21 cellular contexts compared by ENCODE assay signal in the genomic region with DNA sequence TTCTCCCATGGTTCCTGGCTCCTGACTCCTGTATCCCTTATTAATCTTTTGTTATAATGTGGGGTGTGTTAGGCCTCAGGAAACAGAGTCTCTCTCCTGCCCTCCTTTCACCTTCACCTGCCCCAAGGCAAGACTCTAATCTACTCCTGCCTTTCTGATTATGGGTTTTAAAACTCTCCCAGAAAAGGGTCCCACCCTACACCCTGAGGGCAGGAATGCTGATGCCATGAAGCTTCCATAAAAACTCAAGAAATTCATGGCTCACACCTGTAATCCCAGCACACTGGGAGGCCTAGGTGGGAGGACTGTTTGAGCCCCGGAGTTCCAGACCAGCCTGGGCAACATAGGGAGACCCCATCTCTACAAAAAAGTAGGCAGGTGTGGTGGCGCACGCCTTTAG. TPM values are rescaled to one million over a fixed set of nuclear protein-coding genes. Genes with fewer than 3 reads are reported as not detected.
DNase-seq lines count a peak whose midpoint lies in the region; ATAC-seq, FAIRE-seq and TF ChIP-seq lines count a peak whose summit lies in the region.
"Had no signal": no experiment of that assay in that cellular context is flagged by ENCODE, and none has a peak within 500 bp of the region (broad histone marks: within the 10 kb centered on the region; RNA-seq: fewer than 3 reads in every experiment).

No MANE protein-coding gene starts in this region.

- no peak for FAIRE-seq in HepG2 (lab: Jason Lieb, UNC)
- FAIRE-seq in K562 (lab: Jason Lieb, UNC): peak; percentile 6
- FAIRE-seq: A549, D721Med, GM12878, GM12892, GM18507, GM19239 had no signal

- no peak for TF ChIP-seq RAD21 in HepG2 (CRISPR knock-in tag; IDR thresholded peaks at IDR 0.05)
- no peak for TF ChIP-seq RAD21 in K562 (CRISPR knock-in tag; conservative IDR thresholded peaks at IDR 0.05 in 1 of 2, IDR thresholded peaks at IDR 0.05 in 1 of 2)

- intact Hi-C loops in HepG2 (cut with micrococcal nuclease; ENCODE audit: unreplicated experiment): no loop called here
- intact Hi-C loops in right lobe of liver (cut with DNase I): no loop called here
- intact Hi-C loops in K562 (cut with micrococcal nuclease): no loop called here

- H3K9ac ChIP-seq in HepG2 (ENCODE audit: insufficient read depth, low read depth, low read length) (no peak overlapping the region), K562 (ENCODE audit: insufficient read depth in 1 of 2, low read depth in 2 of 2, low read length in 2 of 2) (no peak overlapping the region)
- H3K9ac ChIP-seq: BLaER1 treated with 17β-estradiol and CSF1 and Interleukin-3, amounts not matched to agents 10 nM and 100 nM had no signal

- ATAC-seq in HepG2 (no peak), right lobe of liver (no peak), K562 (no peak), GM18868 (IDR thresholded peaks at IDR 0.05; ENCODE audit: unreplicated experiment) (no peak), HG03457 (IDR thresholded peaks at IDR 0.05; ENCODE audit: unreplicated experiment) (no peak)
- ATAC-seq: A549; CD8-positive, alpha-beta T cell; GM12878 had no signal

- H3K9me1 ChIP-seq in K562 (ENCODE audit: control insufficient read depth, insufficient read depth, low read length): no peaks in the 10 kb centered on the region

- in situ Hi-C loops in HepG2 (cut with HindIII; ENCODE audit: extremely low pct_ligation_motif_present, low pct_unique_long_range_greater_than_20kb): no loop called here
- in situ Hi-C loops in K562 (cut with MboI): no loop called here

- H3K4me1 ChIP-seq in HepG2 (ENCODE audit: insufficient read depth, low read length) (peaks cover 18% of the 10 kb centered on the region), right lobe of liver (no peaks in the 10 kb centered on the region), K562 (replicated peaks in 1 of 2; ENCODE audit: control insufficient read depth in 2 of 2, insufficient read depth in 2 of 2, low read length in 2 of 2) (peaks cover 8 to 9% of the 10 kb centered on the region in 2 experiments; a peak in 4 of 5 replicates)
- H3K4me1 ChIP-seq: A549 had no signal

- TF ChIP-seq EP300 in HepG2 (IDR thresholded peaks at IDR 0.05; ENCODE audit: low read depth in 2 of 2, low read length in 2 of 2) (no peak), HepG2 (CRISPR knock-in tag; IDR thresholded peaks at IDR 0.05; ENCODE audit: borderline replicate concordance) (no peak), K562 (IDR thresholded peaks at IDR 0.05; ENCODE audit: low read length) (no peak)

- DNase-seq in HepG2 (ENCODE audit: low spot score): no peak
- DNase-seq in right lobe of liver: no peak
- no peak for DNase-seq in K562 (ENCODE audit: extremely low read depth in 1 of 4, low spot score in 3 of 4)
- DNase-seq: AML-193; Caco-2; Calu3; CD4-positive, alpha-beta T cell; CD8-positive, alpha-beta T cell; DMS79 treated with DMSO at 0.1 percent for 48 hours; GDM1 had no signal

- H3K27me3 ChIP-seq in HepG2 (ENCODE audit: control insufficient read depth in 1 of 2, insufficient read depth in 2 of 2, low read length in 2 of 2): no peaks in the 10 kb centered on the region
- no peaks in the 10 kb centered on the region for H3K27me3 ChIP-seq in right lobe of liver
- no peaks in the 10 kb centered on the region for H3K27me3 ChIP-seq in K562 (ENCODE audit: control insufficient read depth in 2 of 2, insufficient read depth in 2 of 2, low read length in 2 of 2)
- H3K27me3 ChIP-seq: BLaER1 treated with 17β-estradiol and CSF1 and Interleukin-3, amounts not matched to agents 10 nM and 100 nM had no signal

- BruUV-seq in HepG2 (replicated peaks; lab: Mats Ljungman, UMichigan): no TSS peak
- no TSS peak for BruUV-seq in K562 (replicated peaks; lab: Mats Ljungman, UMichigan)

- H4K20me1 ChIP-seq in HepG2 (ENCODE audit: insufficient read depth, low read length) (no peaks in the 10 kb centered on the region), K562 (replicated peaks; ENCODE audit: control insufficient read depth, insufficient read depth, low read length) (no peaks in the 10 kb centered on the region)
- H4K20me1 ChIP-seq: BLaER1 treated with 17β-estradiol and CSF1 and Interleukin-3, amounts not matched to agents 10 nM and 100 nM had no signal

- no peaks in the 10 kb centered on the region for H3K79me2 ChIP-seq in HepG2 (ENCODE audit: insufficient read depth, low read length)
- no peaks in the 10 kb centered on the region for H3K79me2 ChIP-seq in K562 (ENCODE audit: control insufficient read depth, insufficient read depth, low read length)

- H3K27ac ChIP-seq in HepG2 (ENCODE audit: extremely low read length, insufficient read depth, low read length): no peak overlapping the region
- no peak overlapping the region for H3K27ac ChIP-seq in right lobe of liver
- H3K27ac ChIP-seq in K562 (ENCODE audit: extremely low read depth, low read depth, low read length): no peak overlapping the region
- H3K27ac ChIP-seq: 22Rv1; A549; BLaER1 treated with 17β-estradiol and CSF1 and Interleukin-3, amounts not matched to agents 10 nM and 100 nM; C4-2B had no signal

- H3K4me3 ChIP-seq in HepG2 (replicated peaks in 1 of 3; ENCODE audit: insufficient read depth in 1 of 3, low read depth in 2 of 3, low read length in 3 of 3): no peak overlapping the region
- H3K4me3 ChIP-seq in right lobe of liver: no peak overlapping the region
- no peak overlapping the region for H3K4me3 ChIP-seq in K562
- H3K4me3 ChIP-seq: A549; BLaER1 treated with 17β-estradiol and CSF1 and Interleukin-3, amounts not matched to agents 10 nM and 100 nM; GM12878 had no signal

- H3K9me3 ChIP-seq in HepG2 (ENCODE audit: low read length) (no peaks in the 10 kb centered on the region), right lobe of liver (no peaks in the 10 kb centered on the region), K562 (replicated peaks; ENCODE audit: control insufficient read depth, insufficient read depth, low read depth, low read length) (no peaks in the 10 kb centered on the region)
- H3K9me3 ChIP-seq: A549, Caco-2 had no signal

- no peak for TF ChIP-seq POLR2A in HepG2 (IDR thresholded peaks at IDR 0.05; ENCODE audit: insufficient read depth in 1 of 2, low read depth in 2 of 2, low read length in 2 of 2)
- TF ChIP-seq POLR2A in right lobe of liver (IDR thresholded peaks at IDR 0.05): no peak
- no peak for TF ChIP-seq POLR2A in K562 (conservative IDR thresholded peaks at IDR 0.05)

- TF ChIP-seq CTCF in HepG2 (CRISPR knock-in tag; IDR thresholded peaks at IDR 0.05): no peak
- TF ChIP-seq CTCF in right lobe of liver (IDR thresholded peaks at IDR 0.05): no peak
- TF ChIP-seq CTCF in K562 (IDR thresholded peaks at IDR 0.05 in 2 of 3, conservative IDR thresholded peaks at IDR 0.05 in 1 of 3; ENCODE audit: insufficient read depth in 2 of 3, low read depth in 1 of 3, low read length in 3 of 3): no peak

- CTCF ChIA-PET in HepG2 (lab: Yijun Ruan, JAX; ENCODE audit: low intra/inter-chr PET ratio, low total read pairs) (no interaction called here), K562 (lab: Yijun Ruan, JAX; ENCODE audit: low intra/inter-chr PET ratio) (no interaction called here)

- H3K4me2 ChIP-seq in HepG2 (ENCODE audit: low read depth, low read length): no peak overlapping the region
- H3K4me2 ChIP-seq in K562 (ENCODE audit: insufficient read depth, low read length): no peak overlapping the region
- H3K4me2 ChIP-seq: A549; BLaER1 treated with 17β-estradiol and CSF1 and Interleukin-3, amounts not matched to agents 10 nM and 100 nM had no signal

- POLR2A ChIA-PET in HepG2 (lab: Yijun Ruan, JAX): no interaction called here
- POLR2A ChIA-PET in K562 (lab: Yijun Ruan, JAX): interaction anchor here (0.6 kb wide), 1 partner anchor 16 kb away, joined by 4 read pairs; no protein-coding TSS in a partner anchor

- H3K36me3 ChIP-seq in HepG2 (replicated peaks in 1 of 2; ENCODE audit: control insufficient read depth in 1 of 2, insufficient read depth in 2 of 2, low read length in 2 of 2): no peaks in the 10 kb centered on the region
- H3K36me3 ChIP-seq in right lobe of liver: no peaks in the 10 kb centered on the region
- no peaks in the 10 kb centered on the region for H3K36me3 ChIP-seq in K562 (ENCODE audit: control insufficient read depth, insufficient read depth, low read length)
- H3K36me3 ChIP-seq: BLaER1 treated with 17β-estradiol and CSF1 and Interleukin-3, amounts not matched to agents 10 nM and 100 nM had no signal

- H2AFZ ChIP-seq in HepG2 (ENCODE audit: low read length) (no peak overlapping the region), K562 (ENCODE audit: low read depth, low read length) (no peak overlapping the region)

- 76% methylated on average over 3 of the region's 3 CpGs for WGBS in HepG2 (ENCODE audit: low lambda C conversion rate)
- WGBS in right lobe of liver (ENCODE audit: insufficient coverage, low coverage, low lambda C conversion rate, missing lambda C conversion rate): 100% methylated on average over 2 of the region's 3 CpGs
- 80% methylated on average over 3 of the region's 3 CpGs for WGBS in K562 (ENCODE audit: insufficient coverage, low coverage, missing lambda C conversion rate)

RNA-seq across cellular contexts. Expression of a gene that starts 18.6 kb away (rescaled TPM):
- total RNA-seq in HepG2 (2016; rRNA removed; fragmentation: Illumina TruSeq; extraction: Trizol) (9.0 and 27.8 TPM in 2 replicates), right lobe of liver (10 to 100 TPM; 12.1 to 31.3 (median 22.6) TPM), K562 (2014; rRNA removed) (16.0 and 16.3 TPM in 2 replicates), K562 (2014; rRNA removed; fragmentation: Illumina TruSeq; extraction: Trizol) (3.5 and 3.7 TPM in 2 replicates), K562 (2015; rRNA removed; fragmentation: Illumina TruSeq; extraction: Trizol) (5.8 and 7.9 TPM in 2 replicates), K562 (2021) (58.9 and 62.6 TPM in 2 replicates)
- total RNA-seq in HepG2 (2016; cell fraction: cytosol; rRNA removed; fragmentation: Illumina TruSeq; extraction: Trizol; ENCODE audit: low read depth): 13.8 and 14.2 TPM in 2 replicates
- 9.7 and 19.4 TPM in 2 replicates for total RNA-seq in HepG2 (2016; cell fraction: insoluble cytoplasmic fraction; rRNA removed; fragmentation: Illumina TruSeq; extraction: Trizol)
- 6.2 and 6.3 TPM in 2 replicates for total RNA-seq in HepG2 (2016; cell fraction: membrane; rRNA removed; fragmentation: Illumina TruSeq; extraction: Trizol)
- 19.4 and 23.7 TPM in 2 replicates for total RNA-seq in HepG2 (2016; cell fraction: nucleus; rRNA removed; fragmentation: Illumina TruSeq; extraction: Trizol)
- polyA plus RNA-seq in HepG2 (2011; rRNA removed) (4.9 TPM in 2 replicates), K562 (2011; rRNA removed) (2.2 and 6.4 TPM in 2 replicates), K562 (2014; fragmentation: Illumina TruSeq; extraction: Trizol) (14.9 and 21.0 TPM in 2 replicates), K562 (2014; fragmentation: Nextera tagmentation; extraction: Ambion mirVana) (under 1 TPM; 0.21 to 0.53 TPM), K562 (2014; rRNA removed) (11.4 and 17.0 TPM in 2 replicates)
- polyA plus RNA-seq in HepG2 (2011; cell fraction: cytosol; rRNA removed): 0.72 and 0.78 TPM in 2 replicates
- 29.7 and 43.5 TPM in 2 replicates for polyA plus RNA-seq in HepG2 (2011; cell fraction: nucleus; rRNA removed)
- 14.4 and 16.2 TPM in 2 replicates for polyA plus RNA-seq in HepG2 (2012)
- polyA plus RNA-seq in HepG2 (2016; cell fraction: cytosol; fragmentation: Illumina TruSeq; extraction: Trizol; ENCODE audit: low read depth): 0.08 and 0.18 TPM in 2 replicates
- 4.1 and 8.0 TPM in 2 replicates for polyA plus RNA-seq in HepG2 (2016; cell fraction: insoluble cytoplasmic fraction; fragmentation: Illumina TruSeq; extraction: Trizol; ENCODE audit: low read depth)
- polyA plus RNA-seq in HepG2 (2016; cell fraction: membrane; fragmentation: Illumina TruSeq; extraction: Trizol; ENCODE audit: low read depth): 0.25 and 0.49 TPM in 2 replicates
- polyA plus RNA-seq in HepG2 (2016; cell fraction: nucleus; fragmentation: Illumina TruSeq; extraction: Trizol; ENCODE audit: insufficient read depth, low read depth): 43.3 and 55.9 TPM in 2 replicates
- polyA minus RNA-seq in HepG2 (2011; rRNA and poly(A)+ RNA removed; ENCODE audit: low replicate concordance): 32.0 and 40.1 TPM in 2 replicates
- 12.0 and 13.6 TPM in 2 replicates for polyA minus RNA-seq in HepG2 (2011; cell fraction: cytosol; rRNA and poly(A)+ RNA removed)
- polyA minus RNA-seq in HepG2 (2011; cell fraction: nucleus; rRNA and poly(A)+ RNA removed): 24.1 and 38.5 TPM in 2 replicates
- 89.8 and 132 TPM in 2 replicates for total RNA-seq in K562 (2011; cell fraction: chromatin; rRNA removed; ENCODE audit: low replicate concordance)
- total RNA-seq in K562 (2011; cell fraction: nucleolus; rRNA removed): 44.6 and 46.2 TPM in 2 replicates
- 58.6 and 74.8 TPM in 2 replicates for total RNA-seq in K562 (2011; cell fraction: nucleoplasm; rRNA removed)
- polyA plus RNA-seq in K562 (2011; cell fraction: cytosol; rRNA removed): 1.9 and 3.2 TPM in 2 replicates
- 18.6 and 29.8 TPM in 2 replicates for polyA plus RNA-seq in K562 (2011; cell fraction: nucleus; rRNA removed)
- 16.6 and 25.8 TPM in 2 replicates for polyA plus RNA-seq in K562 (2012)
- polyA minus RNA-seq in K562 (2011; rRNA and poly(A)+ RNA removed): 11.0 and 11.9 TPM in 2 replicates
- polyA minus RNA-seq in K562 (2011; cell fraction: cytosol; rRNA and poly(A)+ RNA removed): 21.7 and 27.4 TPM in 2 replicates
- 17.2 and 20.0 TPM in 2 replicates for polyA minus RNA-seq in K562 (2011; cell fraction: nucleus; rRNA and poly(A)+ RNA removed)

RNA-seq across cellular contexts. Expression of a gene that starts 22.1 kb away (rescaled TPM):
- total RNA-seq in HepG2 (2016; rRNA removed; fragmentation: Illumina TruSeq; extraction: Trizol): 10.1 and 16.2 TPM in 2 replicates
- total RNA-seq in HepG2 (2016; cell fraction: cytosol; rRNA removed; fragmentation: Illumina TruSeq; extraction: Trizol; ENCODE audit: low read depth): 22.4 and 23.4 TPM in 2 replicates
- 7.9 and 15.3 TPM in 2 replicates for total RNA-seq in HepG2 (2016; cell fraction: insoluble cytoplasmic fraction; rRNA removed; fragmentation: Illumina TruSeq; extraction: Trizol)
- 18.4 and 19.8 TPM in 2 replicates for total RNA-seq in HepG2 (2016; cell fraction: membrane; rRNA removed; fragmentation: Illumina TruSeq; extraction: Trizol)
- total RNA-seq in HepG2 (2016; cell fraction: nucleus; rRNA removed; fragmentation: Illumina TruSeq; extraction: Trizol): 21.9 and 27.5 TPM in 2 replicates
- 13.7 and 14.8 TPM in 2 replicates for polyA plus RNA-seq in HepG2 (2011; rRNA removed)
- polyA plus RNA-seq in HepG2 (2011; cell fraction: cytosol; rRNA removed): 3.3 and 5.2 TPM in 2 replicates
- 105 and 114 TPM in 2 replicates for polyA plus RNA-seq in HepG2 (2011; cell fraction: nucleus; rRNA removed)
- 26.9 and 27.9 TPM in 2 replicates for polyA plus RNA-seq in HepG2 (2012)
- 3.9 TPM in 2 replicates for polyA plus RNA-seq in HepG2 (2016; cell fraction: cytosol; fragmentation: Illumina TruSeq; extraction: Trizol; ENCODE audit: low read depth)
- 20.3 and 27.9 TPM in 2 replicates for polyA plus RNA-seq in HepG2 (2016; cell fraction: insoluble cytoplasmic fraction; fragmentation: Illumina TruSeq; extraction: Trizol; ENCODE audit: low read depth)
- 7.5 and 9.2 TPM in 2 replicates for polyA plus RNA-seq in HepG2 (2016; cell fraction: membrane; fragmentation: Illumina TruSeq; extraction: Trizol; ENCODE audit: low read depth)
- 74.8 and 79.3 TPM in 2 replicates for polyA plus RNA-seq in HepG2 (2016; cell fraction: nucleus; fragmentation: Illumina TruSeq; extraction: Trizol; ENCODE audit: insufficient read depth, low read depth)
- 18.8 and 22.6 TPM in 2 replicates for polyA minus RNA-seq in HepG2 (2011; rRNA and poly(A)+ RNA removed; ENCODE audit: low replicate concordance)
- 8.0 and 10.7 TPM in 2 replicates for polyA minus RNA-seq in HepG2 (2011; cell fraction: cytosol; rRNA and poly(A)+ RNA removed)
- 80.9 and 81.4 TPM in 2 replicates for polyA minus RNA-seq in HepG2 (2011; cell fraction: nucleus; rRNA and poly(A)+ RNA removed)
- total RNA-seq in right lobe of liver: 10 to 100 TPM; 13.0 to 26.2 (median 20.9) TPM
- 93.9 and 185 TPM in 2 replicates for total RNA-seq in K562 (2011; cell fraction: chromatin; rRNA removed; ENCODE audit: low replicate concordance)
- 89.2 and 107 TPM in 2 replicates for total RNA-seq in K562 (2011; cell fraction: nucleolus; rRNA removed)
- total RNA-seq in K562 (2011; cell fraction: nucleoplasm; rRNA removed): 100 and 120 TPM in 2 replicates
- 13.1 and 19.0 TPM in 2 replicates for total RNA-seq in K562 (2014; rRNA removed)
- 6.9 and 8.1 TPM in 2 replicates for total RNA-seq in K562 (2014; rRNA removed; fragmentation: Illumina TruSeq; extraction: Trizol)
- total RNA-seq in K562 (2015; rRNA removed; fragmentation: Illumina TruSeq; extraction: Trizol): 15.6 and 17.9 TPM in 2 replicates
- 50.1 and 59.5 TPM in 2 replicates for total RNA-seq in K562 (2021)
- polyA plus RNA-seq in K562 (2011; rRNA removed): 5.4 and 11.8 TPM in 2 replicates
- polyA plus RNA-seq in K562 (2011; cell fraction: cytosol; rRNA removed): 4.5 and 5.9 TPM in 2 replicates
- polyA plus RNA-seq in K562 (2011; cell fraction: nucleus; rRNA removed): 95.4 and 113 TPM in 2 replicates
- polyA plus RNA-seq in K562 (2012): 30.9 and 42.6 TPM in 2 replicates
- polyA plus RNA-seq in K562 (2014; fragmentation: Illumina TruSeq; extraction: Trizol): 21.7 and 32.6 TPM in 2 replicates
- polyA plus RNA-seq in K562 (2014; fragmentation: Nextera tagmentation; extraction: Ambion mirVana): under 1 TPM; 0.32 to 0.46 TPM
- 21.9 and 25.1 TPM in 2 replicates for polyA plus RNA-seq in K562 (2014; rRNA removed)
- polyA minus RNA-seq in K562 (2011; rRNA and poly(A)+ RNA removed): 9.1 and 10.0 TPM in 2 replicates
- polyA minus RNA-seq in K562 (2011; cell fraction: cytosol; rRNA and poly(A)+ RNA removed): 10.9 and 11.7 TPM in 2 replicates
- polyA minus RNA-seq in K562 (2011; cell fraction: nucleus; rRNA and poly(A)+ RNA removed): 49.8 and 67.5 TPM in 2 replicates

RNA-seq across cellular contexts. Expression of a gene that starts 29.6 kb away (rescaled TPM):
- 9.1 and 11.0 TPM in 2 replicates for total RNA-seq in HepG2 (2016; rRNA removed; fragmentation: Illumina TruSeq; extraction: Trizol)
- total RNA-seq in HepG2 (2016; cell fraction: cytosol; rRNA removed; fragmentation: Illumina TruSeq; extraction: Trizol; ENCODE audit: low read depth): 8.4 TPM in 2 replicates
- total RNA-seq in HepG2 (2016; cell fraction: insoluble cytoplasmic fraction; rRNA removed; fragmentation: Illumina TruSeq; extraction: Trizol): 6.9 and 9.6 TPM in 2 replicates
- total RNA-seq in HepG2 (2016; cell fraction: membrane; rRNA removed; fragmentation: Illumina TruSeq; extraction: Trizol): 15.8 and 18.7 TPM in 2 replicates
- 17.7 and 22.5 TPM in 2 replicates for total RNA-seq in HepG2 (2016; cell fraction: nucleus; rRNA removed; fragmentation: Illumina TruSeq; extraction: Trizol)
- 8.4 and 9.2 TPM in 2 replicates for polyA plus RNA-seq in HepG2 (2011; rRNA removed)
- polyA plus RNA-seq in HepG2 (2011; cell fraction: cytosol; rRNA removed): 3.3 and 4.5 TPM in 2 replicates
- 64.8 and 74.5 TPM in 2 replicates for polyA plus RNA-seq in HepG2 (2011; cell fraction: nucleus; rRNA removed)
- polyA plus RNA-seq in HepG2 (2012): 16.5 and 32.3 TPM in 2 replicates
- 27.2 and 27.7 TPM in 2 replicates for polyA plus RNA-seq in HepG2 (2016; cell fraction: cytosol; fragmentation: Illumina TruSeq; extraction: Trizol; ENCODE audit: low read depth)
- 18.2 and 24.7 TPM in 2 replicates for polyA plus RNA-seq in HepG2 (2016; cell fraction: insoluble cytoplasmic fraction; fragmentation: Illumina TruSeq; extraction: Trizol; ENCODE audit: low read depth)
- 38.9 and 40.6 TPM in 2 replicates for polyA plus RNA-seq in HepG2 (2016; cell fraction: membrane; fragmentation: Illumina TruSeq; extraction: Trizol; ENCODE audit: low read depth)
- polyA plus RNA-seq in HepG2 (2016; cell fraction: nucleus; fragmentation: Illumina TruSeq; extraction: Trizol; ENCODE audit: insufficient read depth, low read depth): 77.8 and 81.5 TPM in 2 replicates
- 5.4 and 5.5 TPM in 2 replicates for polyA minus RNA-seq in HepG2 (2011; rRNA and poly(A)+ RNA removed; ENCODE audit: low replicate concordance)
- 7.9 and 8.3 TPM in 2 replicates for polyA minus RNA-seq in HepG2 (2011; cell fraction: cytosol; rRNA and poly(A)+ RNA removed)
- polyA minus RNA-seq in HepG2 (2011; cell fraction: nucleus; rRNA and poly(A)+ RNA removed): 8.9 and 10.8 TPM in 2 replicates
- 10 to 100 TPM; 12.8 to 23.0 (median 17.6) TPM for total RNA-seq in right lobe of liver
- 27.0 and 46.3 TPM in 2 replicates for total RNA-seq in K562 (2011; cell fraction: chromatin; rRNA removed; ENCODE audit: low replicate concordance)
- total RNA-seq in K562 (2011; cell fraction: nucleolus; rRNA removed): 23.7 and 30.5 TPM in 2 replicates
- total RNA-seq in K562 (2011; cell fraction: nucleoplasm; rRNA removed): 29.4 and 33.8 TPM in 2 replicates
- total RNA-seq in K562 (2014; rRNA removed): 15.6 and 20.2 TPM in 2 replicates
- 6.5 and 6.8 TPM in 2 replicates for total RNA-seq in K562 (2014; rRNA removed; fragmentation: Illumina TruSeq; extraction: Trizol)
- 11.5 and 12.5 TPM in 2 replicates for total RNA-seq in K562 (2015; rRNA removed; fragmentation: Illumina TruSeq; extraction: Trizol)
- total RNA-seq in K562 (2021): 62.1 and 63.1 TPM in 2 replicates
- polyA plus RNA-seq in K562 (2011; rRNA removed): 10.0 and 13.0 TPM in 2 replicates
- polyA plus RNA-seq in K562 (2011; cell fraction: cytosol; rRNA removed): 6.7 and 10.3 TPM in 2 replicates
- polyA plus RNA-seq in K562 (2011; cell fraction: nucleus; rRNA removed): 58.6 and 70.0 TPM in 2 replicates
- polyA plus RNA-seq in K562 (2012): 29.3 and 46.6 TPM in 2 replicates
- 23.8 and 38.3 TPM in 2 replicates for polyA plus RNA-seq in K562 (2014; fragmentation: Illumina TruSeq; extraction: Trizol)
- 1 to 10 TPM; 2.2 to 2.3 TPM for polyA plus RNA-seq in K562 (2014; fragmentation: Nextera tagmentation; extraction: Ambion mirVana)
- polyA plus RNA-seq in K562 (2014; rRNA removed): 20.5 and 26.7 TPM in 2 replicates
- polyA minus RNA-seq in K562 (2011; rRNA and poly(A)+ RNA removed): 3.1 and 4.4 TPM in 2 replicates
- polyA minus RNA-seq in K562 (2011; cell fraction: cytosol; rRNA and poly(A)+ RNA removed): 7.0 and 17.7 TPM in 2 replicates
- 14.7 and 23.4 TPM in 2 replicates for polyA minus RNA-seq in K562 (2011; cell fraction: nucleus; rRNA and poly(A)+ RNA removed)
